Comparison of ENCODE assay signal across 13 cellular contexts in genomic region chr13:113839536-113840204, GRCh38. TPM values are rescaled to one million over a fixed set of nuclear protein-coding genes. Genes with fewer than 3 reads are reported as not detected.
A peak's percentile ranks its signal among the peaks of the same experiment; 100 is the strongest.
DNase-seq lines count a peak whose midpoint lies in the region; ATAC-seq and TF ChIP-seq lines count a peak whose summit lies in the region.
"Had no signal": no experiment of that assay in that cellular context is flagged by ENCODE, and none has a peak within 500 bp of the region (broad histone marks: within the 10 kb centered on the region; RNA-seq: fewer than 3 reads in every experiment).

No MANE protein-coding gene starts in this region.

- no peaks in the 10 kb centered on the region for H3K9me3 Mint-ChIP-seq in type B pancreatic cell
- peaks cover 3% of the 10 kb centered on the region for H3K9me3 Mint-ChIP-seq in activated naive CD4-positive, alpha-beta T cell treated with anti-CD3 and anti-CD28 coated beads for 36 hours
- H3K9me3 Mint-ChIP-seq: dendritic cell treated with granulocyte-macrophage colony-stimulating factor and Interleukin-4, amounts not matched to agents 40 ng/mL and 50 ng/mL, for 4 days had no signal

- H3K9me3 ChIP-seq in RWPE2 (ENCODE audit: severe bottlenecking): no peaks in the 10 kb centered on the region
- no peaks in the 10 kb centered on the region for H3K9me3 ChIP-seq in fibroblast of lung (ENCODE audit: control insufficient read depth, insufficient read depth, low read depth, low read length)
- no peaks in the 10 kb centered on the region for H3K9me3 ChIP-seq in muscle layer of colon (ENCODE audit: low read length)

- no peaks in the 10 kb centered on the region for H3K36me3 Mint-ChIP-seq in type B pancreatic cell
- H3K36me3 Mint-ChIP-seq in activated naive CD4-positive, alpha-beta T cell treated with anti-CD3 and anti-CD28 coated beads for 36 hours (ENCODE audit: low read depth): no peaks in the 10 kb centered on the region
- H3K36me3 Mint-ChIP-seq: activated naive CD8-positive, alpha-beta T cell; naive B cell had no signal

- H3K36me3 ChIP-seq in RWPE2 (ENCODE audit: low read depth) (peaks cover 46% of the 10 kb centered on the region), fibroblast of lung (ENCODE audit: control insufficient read depth, insufficient read depth, low read length) (peaks cover 33% of the 10 kb centered on the region), muscle layer of colon (ENCODE audit: insufficient read depth, low read length) (peaks cover 1% of the 10 kb centered on the region)

- H3K27me3 Mint-ChIP-seq in type B pancreatic cell: no peaks in the 10 kb centered on the region
- no peaks in the 10 kb centered on the region for H3K27me3 Mint-ChIP-seq in activated naive CD4-positive, alpha-beta T cell treated with anti-CD3 and anti-CD28 coated beads for 36 hours (ENCODE audit: low read depth)

- no peaks in the 10 kb centered on the region for H4K20me1 ChIP-seq in fibroblast of lung (ENCODE audit: control insufficient read depth, extremely low read depth, insufficient read depth, low read length)

- H3K27me3 ChIP-seq in RWPE2 (ENCODE audit: insufficient read depth, poor library complexity, severe bottlenecking) (no peaks in the 10 kb centered on the region), fibroblast of lung (ENCODE audit: control insufficient read depth, insufficient read depth, low read length) (no peaks in the 10 kb centered on the region), muscle layer of colon (ENCODE audit: control insufficient read depth in 1 of 2, insufficient read depth in 2 of 2, low read length in 2 of 2) (no peaks in the 10 kb centered on the region)

- H3K4me3 ChIP-seq in RWPE2 (ENCODE audit: severe bottlenecking): no peak overlapping the region
- H3K4me3 ChIP-seq in fibroblast of lung (replicated peaks in 1 of 4; ENCODE audit: control extremely low read depth in 1 of 4, insufficient read depth in 1 of 4, low read depth in 3 of 4, low read length in 4 of 4): peak overlapping the region in 1 of 4 experiments; percentile 57
- peak overlapping the region in 1 of 2 donors; percentile 20 for H3K4me3 ChIP-seq in muscle layer of colon (ENCODE audit: low read depth in 1 of 2, low read length in 2 of 2)
- H3K4me3 ChIP-seq: GM23338 had no signal

- ATAC-seq in RWPE2 (ENCODE audit: low read depth): no peak
- ATAC-seq in GM21526 (IDR thresholded peaks at IDR 0.05; ENCODE audit: low FRiP score, unreplicated experiment): no peak
- ATAC-seq: GM23338 had no signal

- peaks cover 22% of the 10 kb centered on the region for H3K4me1 Mint-ChIP-seq in type B pancreatic cell (ENCODE audit: unreplicated experiment)
- peaks cover 24% of the 10 kb centered on the region for H3K4me1 Mint-ChIP-seq in activated naive CD4-positive, alpha-beta T cell treated with anti-CD3 and anti-CD28 coated beads for 36 hours (ENCODE audit: low read depth)

- intact Hi-C loops in activated naive CD4-positive, alpha-beta T cell treated with anti-CD3 and anti-CD28 coated beads for 36 hours (cut with micrococcal nuclease): no loop called here

- TF ChIP-seq CTCF in RWPE2 (IDR thresholded peaks at IDR 0.05; ENCODE audit: poor library complexity, severe bottlenecking): no peak
- TF ChIP-seq CTCF in fibroblast of lung (conservative IDR thresholded peaks at IDR 0.05 in 1 of 2, IDR thresholded peaks at IDR 0.05 in 1 of 2; ENCODE audit: low read depth in 1 of 2, low read length in 2 of 2): no peak
- TF ChIP-seq CTCF in type B pancreatic cell (conservative IDR thresholded peaks at IDR 0.05): no peak

- peak overlapping the region; percentile 71 for H3K4me2 ChIP-seq in fibroblast of lung (ENCODE audit: extremely low read depth, insufficient read depth, low read length)
- H3K4me2 ChIP-seq: GM23338 had no signal

- H2AFZ ChIP-seq in fibroblast of lung (ENCODE audit: low read length): no peak overlapping the region
- H2AFZ ChIP-seq: GM23338 had no signal

- H3K27ac ChIP-seq in RWPE2 (ENCODE audit: poor library complexity, severe bottlenecking) (peak overlapping the region; percentile 98), fibroblast of lung (ENCODE audit: insufficient read depth, low read length) (peak overlapping the region; percentile 23), muscle layer of colon (ENCODE audit: low read depth, low read length) (peak overlapping the region; percentile 44)

- CTCF ChIA-PET in activated naive CD4-positive, alpha-beta T cell treated with anti-CD3 and anti-CD28 coated beads for 36 hours (lab: Charles Lee): no interaction called here

- H3K27ac Mint-ChIP-seq in type B pancreatic cell: no peak overlapping the region
- no peak overlapping the region for H3K27ac Mint-ChIP-seq in activated naive CD4-positive, alpha-beta T cell treated with anti-CD3 and anti-CD28 coated beads for 36 hours
- H3K27ac Mint-ChIP-seq: activated naive CD8-positive, alpha-beta T cell; dendritic cell treated with granulocyte-macrophage colony-stimulating factor and Interleukin-4, amounts not matched to agents 40 ng/mL and 50 ng/mL, for 4 days; GM23338; naive B cell had no signal

- DNase-seq in RWPE2 (ENCODE audit: low spot score) (no peak), fibroblast of lung (ENCODE audit: low read depth in 2 of 2) (no peak), type B pancreatic cell (ENCODE audit: extremely low spot score, unreplicated experiment) (no peak), SW480 (ENCODE audit: low spot score) (no peak), NOMO-1 treated with dmso at 0.1 percent for 144 hours (lab: John Stamatoyannopoulos, UW; ENCODE audit: unreplicated experiment) (no peak)
- no peak for DNase-seq in activated naive CD4-positive, alpha-beta T cell treated with anti-CD3 and anti-CD28 coated beads for 36 hours
- DNase-seq: naive B cell, NCI-H2029 had no signal

- peak overlapping the region; percentile 44 for H3K4me3 Mint-ChIP-seq in type B pancreatic cell
- no peak overlapping the region for H3K4me3 Mint-ChIP-seq in activated naive CD4-positive, alpha-beta T cell treated with anti-CD3 and anti-CD28 coated beads for 36 hours
- H3K4me3 Mint-ChIP-seq: activated naive CD8-positive, alpha-beta T cell; dendritic cell treated with granulocyte-macrophage colony-stimulating factor and Interleukin-4, amounts not matched to agents 40 ng/mL and 50 ng/mL, for 4 days; GM23338; naive B cell had no signal

- H3K79me2 ChIP-seq in fibroblast of lung (ENCODE audit: control insufficient read depth, insufficient read depth, low read length): peaks cover 51% of the 10 kb centered on the region

- H3K9ac ChIP-seq in fibroblast of lung (ENCODE audit: insufficient read depth, low read length) (no peak overlapping the region), muscle layer of colon (ENCODE audit: low read length) (no peak overlapping the region)

- H3K4me1 ChIP-seq in RWPE2 (ENCODE audit: insufficient read depth, poor library complexity, severe bottlenecking) (peaks cover 28% of the 10 kb centered on the region), fibroblast of lung (ENCODE audit: control insufficient read depth, extremely low read depth, insufficient read depth, low read length) (peaks cover 38% of the 10 kb centered on the region), muscle layer of colon (ENCODE audit: insufficient read depth, low read length) (peaks cover 37% of the 10 kb centered on the region)

RNA-seq across cellular contexts. Expression of gene GAS6, which starts 24.2 kb away (rescaled TPM):
- 77.3 and 227 TPM in 2 replicates for total RNA-seq in fibroblast of lung
- 267 and 301 TPM in 2 replicates for polyA plus RNA-seq in fibroblast of lung
- polyA plus RNA-seq in fibroblast of lung (2012): 343 and 376 TPM in 2 replicates
- 158 and 174 TPM in 2 replicates for polyA minus RNA-seq in fibroblast of lung (ENCODE audit: low replicate concordance)
- 42.9 and 102 TPM in 2 replicates for total RNA-seq in type B pancreatic cell (ENCODE audit: low replicate concordance)
- total RNA-seq in activated naive CD4-positive, alpha-beta T cell treated with anti-CD3 and anti-CD28 coated beads for 36 hours: 1 to 10 TPM; 1.7 to 3.2 TPM

Comparison
In these comparisons a context has a peak if more than half of its experiments do, and no peak if none do; other contexts are left out.
1. H3K27ac ChIP-seq: peak in every context shown above with its lines; median percentile 98 in RWPE2; 44 in muscle layer of colon; 23 in fibroblast of lung.
2. RNA of gene GAS6, which starts 24.2 kb away (total RNA-seq): 77.3 to 227 TPM in fibroblast of lung and 42.9 to 102 TPM in type B pancreatic cell; 1.7 to 3.2 TPM in activated naive CD4-positive, alpha-beta T cell treated with anti-CD3 and anti-CD28 coated beads for 36 hours; every median in the first group is over 10 times any median in the second.